In the genomic region with DNA sequence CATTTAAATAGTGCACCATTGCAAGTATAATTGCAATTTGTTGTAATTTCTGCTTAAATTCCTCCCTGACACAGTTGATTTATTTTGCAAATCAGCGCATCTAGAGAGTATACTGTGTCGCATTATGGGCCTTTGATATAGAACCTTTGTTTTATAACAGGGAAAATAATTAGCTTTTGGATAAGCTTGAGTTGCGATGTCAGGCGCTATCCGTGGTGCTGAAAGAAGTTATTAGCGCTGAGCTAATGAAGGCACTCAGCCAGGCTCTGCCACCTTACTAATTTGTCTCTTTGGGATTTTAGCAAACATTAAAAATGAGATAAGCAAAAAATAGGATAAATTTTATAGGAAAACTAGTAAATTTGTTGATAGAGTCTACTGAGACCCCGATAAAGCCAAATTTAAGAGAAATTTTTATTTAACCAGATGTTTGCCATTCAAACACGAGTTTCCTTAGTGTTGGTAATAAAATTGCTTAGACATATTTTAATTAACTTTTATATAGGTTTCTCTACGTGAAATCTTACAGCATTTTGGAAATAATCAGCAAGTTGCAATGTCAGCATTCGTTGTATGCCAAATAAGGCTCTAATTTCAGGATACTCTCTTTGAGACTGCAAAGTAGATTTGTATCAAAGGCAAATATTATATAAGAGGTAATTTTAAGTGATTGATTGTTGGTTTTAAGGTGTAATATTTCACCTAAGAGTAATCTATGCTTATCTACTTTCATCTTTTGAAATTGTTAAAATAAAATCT, we compare ENCODE assay signal across 8 cellular contexts.
DNase-seq lines count a peak whose midpoint lies in the region; ATAC-seq and TF ChIP-seq lines count a peak whose summit lies in the region.
"Had no signal": no experiment of that assay in that cellular context is flagged by ENCODE, and none has a peak within 500 bp of the region (broad histone marks: within the 10 kb centered on the region; RNA-seq: fewer than 3 reads in every experiment).

No MANE protein-coding gene starts in this region.

- no peak overlapping the region for H3K14ac ChIP-seq in mesenchymal stem cell (ENCODE audit: low read length in 2 of 2)

- WGBS in mesenchymal stem cell: 2% methylated on average over 6 of the region's 10 CpGs

- TF ChIP-seq CTCF in GM12865 (IDR thresholded peaks at IDR 0.05; ENCODE audit: insufficient read depth, low read depth, low read length, missing control alignments) (no peak), LNCaP clone FGC (IDR thresholded peaks at IDR 0.05; ENCODE audit: control insufficient read depth, extremely low read depth, insufficient read depth) (no peak), astrocyte of the spinal cord (IDR thresholded peaks at IDR 0.05; ENCODE audit: low read depth, low read length) (no peak)

- peaks cover 7% of the 10 kb centered on the region for H3K9me3 ChIP-seq in mesenchymal stem cell (ENCODE audit: control insufficient read depth, low read length)

- no peak overlapping the region for H3K4ac ChIP-seq in mesenchymal stem cell (ENCODE audit: low read depth in 1 of 2, low read length in 2 of 2)

- H3K23ac ChIP-seq in mesenchymal stem cell (ENCODE audit: low read length in 2 of 2): no peak overlapping the region

- no peaks in the 10 kb centered on the region for H3K79me1 ChIP-seq in mesenchymal stem cell (replicated peaks; ENCODE audit: low read length, poor library complexity, severe bottlenecking)

- H2AFZ ChIP-seq in mesenchymal stem cell (ENCODE audit: low read depth, low read length): no peak overlapping the region

- H3K4me2 ChIP-seq in mesenchymal stem cell (ENCODE audit: low read length, poor library complexity, severe bottlenecking): no peak overlapping the region

- H2BK15ac ChIP-seq in mesenchymal stem cell (ENCODE audit: low read depth, poor library complexity, severe bottlenecking): no peak overlapping the region

- H3K36me3 ChIP-seq in mesenchymal stem cell (ENCODE audit: control insufficient read depth in 1 of 2, insufficient read depth in 2 of 2, low read depth in 1 of 2, low read length in 2 of 2): no peaks in the 10 kb centered on the region

- no peak overlapping the region for H3K18ac ChIP-seq in mesenchymal stem cell (ENCODE audit: low read depth in 1 of 2, low read length in 2 of 2)

- ATAC-seq in HG02798 (IDR thresholded peaks at IDR 0.05; ENCODE audit: poor library complexity, unreplicated experiment) (no peak), HG02571 (IDR thresholded peaks at IDR 0.05; ENCODE audit: unreplicated experiment) (no peak)

- no peaks in the 10 kb centered on the region for H3K4me1 ChIP-seq in mesenchymal stem cell (ENCODE audit: control insufficient read depth, insufficient read depth, low read depth, low read length)

- H3K4me3 ChIP-seq in GM12865 (ENCODE audit: low read depth, low read length): no peak overlapping the region
- H3K4me3 ChIP-seq in LNCaP clone FGC (ENCODE audit: low read depth, low read length): no peak overlapping the region
- H3K4me3 ChIP-seq in astrocyte of the spinal cord (ENCODE audit: low read depth, low read length): no peak overlapping the region
- H3K4me3 ChIP-seq in mesenchymal stem cell (ENCODE audit: insufficient read depth in 1 of 2, low read depth in 1 of 2, low read length in 2 of 2): no peak overlapping the region

- no peak overlapping the region for H3K9ac ChIP-seq in mesenchymal stem cell (ENCODE audit: low read length)

- H2BK5ac ChIP-seq in mesenchymal stem cell (ENCODE audit: low read depth, low read length, poor library complexity, severe bottlenecking): no peak overlapping the region

- in situ Hi-C loops in astrocyte of the spinal cord (cut with HindIII; ENCODE audit: low sequenced_read_pairs): no loop called here

- DNase-seq in GM12865 (ENCODE audit: low read depth) (peak; percentile 31), LNCaP clone FGC (ENCODE audit: low read depth) (peak; percentile 7), astrocyte of the spinal cord (ENCODE audit: low read depth, low spot score) (peak; percentile 37), mesenchymal stem cell (peak; percentile 24), SKM-1 (lab: John Stamatoyannopoulos, UW; ENCODE audit: unreplicated experiment) (no peak)
- DNase-seq: NCI-H2029 had no signal

- H4K8ac ChIP-seq in mesenchymal stem cell (ENCODE audit: low read length): no peak overlapping the region

- H3K27ac ChIP-seq in mesenchymal stem cell (ENCODE audit: low read length, poor library complexity, severe bottlenecking): no peak overlapping the region

- H2BK12ac ChIP-seq in mesenchymal stem cell (ENCODE audit: low read length in 2 of 2): no peak overlapping the region

- no peak overlapping the region for H2BK120ac ChIP-seq in mesenchymal stem cell (ENCODE audit: low read depth, low read length)

- H4K91ac ChIP-seq in mesenchymal stem cell (ENCODE audit: low read length): no peak overlapping the region

- H2AK5ac ChIP-seq in mesenchymal stem cell (ENCODE audit: low read length, severe bottlenecking): no peak overlapping the region

- H3K27me3 ChIP-seq in mesenchymal stem cell (ENCODE audit: control insufficient read depth in 1 of 2, insufficient read depth in 1 of 2, low read length in 2 of 2): no peaks in the 10 kb centered on the region
